Comparison of ENCODE assay signal across 1 cellular context in the genomic region with DNA sequence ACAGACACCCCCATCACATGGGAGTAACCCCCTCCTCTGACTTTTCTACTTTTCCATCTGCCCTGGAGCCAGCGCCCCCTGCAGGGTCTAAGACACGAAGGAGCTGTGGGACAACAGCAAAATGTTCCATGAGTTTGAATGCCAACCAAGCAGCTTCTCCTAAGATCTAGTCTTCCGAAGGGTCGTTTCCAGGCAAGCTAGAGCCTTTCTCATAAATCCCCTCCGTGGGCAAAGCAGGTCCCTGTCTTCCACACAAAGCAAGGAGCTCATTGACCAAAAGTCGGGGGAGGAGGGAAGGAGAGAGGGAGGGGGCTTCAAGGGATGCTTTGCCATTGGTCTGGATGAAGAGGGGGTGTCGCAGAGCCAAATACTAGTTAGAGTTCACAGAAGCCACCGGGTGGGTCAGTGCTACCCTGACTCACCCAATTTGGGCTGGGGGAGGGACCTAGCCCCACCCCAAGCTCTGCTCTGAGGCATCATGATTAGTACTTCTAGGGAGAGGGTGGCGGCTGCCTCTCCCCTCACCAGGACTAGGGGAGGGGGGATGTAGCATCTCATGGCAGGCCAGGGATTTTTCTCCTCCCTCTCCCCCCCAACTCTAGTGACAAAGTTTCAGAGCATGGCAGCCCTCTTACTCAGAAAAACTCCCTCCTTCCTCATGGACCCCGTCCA.
TF ChIP-seq lines count a peak whose summit lies in the region.

No MANE protein-coding gene starts in this region.

TF ChIP-seq in HepG2, 621 proteins besides CTCF, POLR2A, EP300 and RAD21:
- TF ChIP-seq, protein P1, sequence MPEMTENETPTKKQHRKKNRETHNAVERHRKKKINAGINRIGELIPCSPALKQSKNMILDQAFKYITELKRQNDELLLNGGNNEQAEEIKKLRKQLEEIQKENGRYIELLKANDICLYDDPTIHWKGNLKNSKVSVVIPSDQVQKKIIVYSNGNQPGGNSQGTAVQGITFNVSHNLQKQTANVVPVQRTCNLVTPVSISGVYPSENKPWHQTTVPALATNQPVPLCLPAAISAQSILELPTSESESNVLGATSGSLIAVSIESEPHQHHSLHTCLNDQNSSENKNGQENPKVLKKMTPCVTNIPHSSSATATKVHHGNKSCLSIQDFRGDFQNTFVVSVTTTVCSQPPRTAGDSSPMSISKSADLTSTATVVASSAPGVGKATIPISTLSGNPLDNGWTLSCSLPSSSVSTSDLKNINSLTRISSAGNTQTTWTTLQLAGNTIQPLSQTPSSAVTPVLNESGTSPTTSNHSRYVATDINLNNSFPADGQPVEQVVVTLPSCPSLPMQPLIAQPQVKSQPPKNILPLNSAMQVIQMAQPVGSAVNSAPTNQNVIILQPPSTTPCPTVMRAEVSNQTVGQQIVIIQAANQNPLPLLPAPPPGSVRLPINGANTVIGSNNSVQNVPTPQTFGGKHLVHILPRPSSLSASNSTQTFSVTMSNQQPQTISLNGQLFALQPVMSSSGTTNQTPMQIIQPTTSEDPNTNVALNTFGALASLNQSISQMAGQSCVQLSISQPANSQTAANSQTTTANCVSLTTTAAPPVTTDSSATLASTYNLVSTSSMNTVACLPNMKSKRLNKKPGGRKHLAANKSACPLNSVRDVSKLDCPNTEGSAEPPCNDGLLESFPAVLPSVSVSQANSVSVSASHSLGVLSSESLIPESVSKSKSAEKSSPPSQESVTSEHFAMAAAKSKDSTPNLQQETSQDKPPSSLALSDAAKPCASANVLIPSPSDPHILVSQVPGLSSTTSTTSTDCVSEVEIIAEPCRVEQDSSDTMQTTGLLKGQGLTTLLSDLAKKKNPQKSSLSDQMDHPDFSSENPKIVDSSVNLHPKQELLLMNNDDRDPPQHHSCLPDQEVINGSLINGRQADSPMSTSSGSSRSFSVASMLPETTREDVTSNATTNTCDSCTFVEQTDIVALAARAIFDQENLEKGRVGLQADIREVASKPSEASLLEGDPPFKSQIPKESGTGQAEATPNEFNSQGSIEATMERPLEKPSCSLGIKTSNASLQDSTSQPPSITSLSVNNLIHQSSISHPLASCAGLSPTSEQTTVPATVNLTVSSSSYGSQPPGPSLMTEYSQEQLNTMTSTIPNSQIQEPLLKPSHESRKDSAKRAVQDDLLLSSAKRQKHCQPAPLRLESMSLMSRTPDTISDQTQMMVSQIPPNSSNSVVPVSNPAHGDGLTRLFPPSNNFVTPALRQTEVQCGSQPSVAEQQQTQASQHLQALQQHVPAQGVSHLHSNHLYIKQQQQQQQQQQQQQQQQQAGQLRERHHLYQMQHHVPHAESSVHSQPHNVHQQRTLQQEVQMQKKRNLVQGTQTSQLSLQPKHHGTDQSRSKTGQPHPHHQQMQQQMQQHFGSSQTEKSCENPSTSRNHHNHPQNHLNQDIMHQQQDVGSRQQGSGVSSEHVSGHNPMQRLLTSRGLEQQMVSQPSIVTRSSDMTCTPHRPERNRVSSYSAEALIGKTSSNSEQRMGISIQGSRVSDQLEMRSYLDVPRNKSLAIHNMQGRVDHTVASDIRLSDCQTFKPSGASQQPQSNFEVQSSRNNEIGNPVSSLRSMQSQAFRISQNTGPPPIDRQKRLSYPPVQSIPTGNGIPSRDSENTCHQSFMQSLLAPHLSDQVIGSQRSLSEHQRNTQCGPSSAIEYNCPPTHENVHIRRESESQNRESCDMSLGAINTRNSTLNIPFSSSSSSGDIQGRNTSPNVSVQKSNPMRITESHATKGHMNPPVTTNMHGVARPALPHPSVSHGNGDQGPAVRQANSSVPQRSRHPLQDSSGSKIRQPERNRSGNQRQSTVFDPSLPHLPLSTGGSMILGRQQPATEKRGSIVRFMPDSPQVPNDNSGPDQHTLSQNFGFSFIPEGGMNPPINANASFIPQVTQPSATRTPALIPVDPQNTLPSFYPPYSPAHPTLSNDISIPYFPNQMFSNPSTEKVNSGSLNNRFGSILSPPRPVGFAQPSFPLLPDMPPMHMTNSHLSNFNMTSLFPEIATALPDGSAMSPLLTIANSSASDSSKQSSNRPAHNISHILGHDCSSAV (CRISPR knock-in tag; IDR thresholded peaks at IDR 0.05; ENCODE audit: borderline replicate concordance) = no peak
- TF ChIP-seq SCMH1 (CRISPR knock-in tag; IDR thresholded peaks at IDR 0.05; ENCODE audit: borderline replicate concordance) (no peak), EZH2 (conservative IDR thresholded peaks at IDR 0.05; ENCODE audit: low read depth, low read length) (peak; percentile 46; the same call in 1 of the 2 replicates)
